Comparison of ENCODE assay signal across 10 cellular contexts in the genomic region with DNA sequence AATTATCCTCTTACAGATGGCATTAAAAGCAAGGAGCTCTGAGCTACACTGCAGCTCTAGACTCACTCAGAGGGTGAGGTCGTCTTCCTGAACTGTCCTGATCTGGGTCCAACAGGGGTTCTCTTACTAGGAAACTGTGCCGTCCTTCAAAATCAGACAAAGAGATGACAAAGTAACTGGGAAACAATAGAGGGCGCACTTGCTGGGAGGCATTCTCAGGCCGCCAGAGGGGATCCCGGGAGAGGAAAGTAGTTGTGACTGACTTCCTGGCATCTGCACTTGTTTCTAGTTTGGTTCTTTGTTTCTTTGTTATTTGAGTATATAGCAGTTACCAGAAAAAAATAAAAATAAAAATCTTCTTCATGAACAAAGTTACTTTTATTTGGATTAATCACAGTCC.
DNase-seq lines count a peak whose midpoint lies in the region; ATAC-seq, FAIRE-seq and TF ChIP-seq lines count a peak whose summit lies in the region.
"Had no signal": no experiment of that assay in that cellular context is flagged by ENCODE, and none has a peak within 500 bp of the region (broad histone marks: within the 10 kb centered on the region; RNA-seq: fewer than 3 reads in every experiment).

No MANE protein-coding gene starts in this region.

- no peak overlapping the region for H2BK15ac ChIP-seq in H1 (ENCODE audit: low read length)

- TF ChIP-seq POLR2A in H1 (IDR thresholded peaks at IDR 0.05; ENCODE audit: control extremely low read depth in 1 of 2, low read depth in 2 of 2, low read length in 2 of 2), result no peak

- no peaks in the 10 kb centered on the region for H3K4me1 ChIP-seq in H1 (replicated peaks in 1 of 4; ENCODE audit: control insufficient read depth in 3 of 4, insufficient read depth in 4 of 4, low read length in 3 of 4)

- H3K23ac ChIP-seq in H1 (ENCODE audit: insufficient read length), result no peak overlapping the region

- ATAC-seq in HG02840 (IDR thresholded peaks at IDR 0.05; ENCODE audit: low FRiP score, unreplicated experiment), result no peak
- ATAC-seq in HG03521 (IDR thresholded peaks at IDR 0.05; ENCODE audit: unreplicated experiment), result no peak

- H3K4me2 ChIP-seq in H1 (ENCODE audit: insufficient read depth in 1 of 2, low read depth in 2 of 2, low read length in 2 of 2), result no peak overlapping the region

- DNase-seq in DMS53 (lab: John Stamatoyannopoulos, UW) (peak; percentile 12), DMS53 treated with DMSO at 0.1 percent for 48 hours (lab: John Stamatoyannopoulos, UW; ENCODE audit: unreplicated experiment) (no peak), NCI-H748 treated with DMSO at 0.1 percent for 48 hours (lab: John Stamatoyannopoulos, UW) (peak; percentile 11), H1 (ENCODE audit: low read depth in 1 of 2, low spot score in 2 of 2) (peak in 1 of 2 experiments; percentile 60), renal cortical epithelial cell (ENCODE audit: low read depth) (peak; percentile 19), COLO668 (lab: John Stamatoyannopoulos, UW; ENCODE audit: unreplicated experiment) (no peak)
- DNase-seq: activated CD8-positive, alpha-beta memory T cell treated with anti-CD3 and anti-CD28 coated beads for 24 hours; MM.1S had no signal

- no peaks in the 10 kb centered on the region for H3K79me2 ChIP-seq in H1 (ENCODE audit: control insufficient read depth in 1 of 2, insufficient read depth in 2 of 2, low read length in 2 of 2)

- no peak overlapping the region for H2BK20ac ChIP-seq in H1 (ENCODE audit: low read length)

- CTCF ChIA-PET in H1 (lab: Charles Lee; ENCODE audit: partially characterized antibody), result interaction anchor here (0.6 to 2.3 kb wide), 29 partner anchors 9 to 1524 kb away, joined by 3 to 16 read pairs (median 4); a partner anchor contains a TSS

- no peak overlapping the region for H4K8ac ChIP-seq in H1 (ENCODE audit: extremely low read depth, insufficient read depth, low read length)

- H4K91ac ChIP-seq in H1 (replicated peaks; ENCODE audit: insufficient read length, low read length), result no peak overlapping the region

- 13% methylated on average over 5 of the region's 5 CpGs; no CpG with 5 or more reads in 1 of the 2 experiments for WGBS in H1 (ENCODE audit: extremely low coverage in 1 of 2, insufficient coverage in 1 of 2, insufficient read length in 1 of 2, insufficient replicate concordance in 2 of 2, low coverage in 1 of 2, low lambda C conversion rate in 2 of 2, missing lambda C conversion rate in 1 of 2), 2 experiments

- no peak overlapping the region for H3K14ac ChIP-seq in H1 (ENCODE audit: insufficient read length)

- H3K79me1 ChIP-seq in H1 (ENCODE audit: low read depth, low read length), result no peaks in the 10 kb centered on the region

- H2BK120ac ChIP-seq in H1 (replicated peaks; ENCODE audit: low read depth, low read length), result no peak overlapping the region

- no peak overlapping the region for H4K5ac ChIP-seq in H1 (ENCODE audit: insufficient read length, low read depth, low read length)

- H3K23me2 ChIP-seq in H1 (ENCODE audit: low read depth, low read length), result no peaks in the 10 kb centered on the region

- H3K27ac ChIP-seq in H1 (ENCODE audit: low read depth, low read length), result no peak overlapping the region

- FAIRE-seq in H1 (lab: Jason Lieb, UNC), result peak; percentile 69

- no peaks in the 10 kb centered on the region for H3K9me3 ChIP-seq in H1 (ENCODE audit: insufficient read depth in 2 of 2, low read depth in 1 of 2, low read length in 1 of 2)

- H3K56ac ChIP-seq in H1 (replicated peaks; ENCODE audit: insufficient read length, low read depth, low read length), result no peak overlapping the region

- no peak overlapping the region for H2AK5ac ChIP-seq in H1 (ENCODE audit: low read depth, low read length)

- no peak overlapping the region for H2BK5ac ChIP-seq in H1 (ENCODE audit: low read depth, low read length)

- no peaks in the 10 kb centered on the region; a peak in 1 of 7 replicates for H3K27me3 ChIP-seq in H1 (replicated peaks in 1 of 4; ENCODE audit: control insufficient read depth in 3 of 4, extremely low read depth in 1 of 4, insufficient read depth in 3 of 4, low read length in 3 of 4)

- no peak for TF ChIP-seq EP300 in H1 (IDR thresholded peaks at IDR 0.05; ENCODE audit: borderline replicate concordance in 1 of 2, low read depth in 2 of 2, low read length in 2 of 2)

- H3K36me3 ChIP-seq in H1 (ENCODE audit: control insufficient read depth in 2 of 4, insufficient read depth in 4 of 4, low read length in 3 of 4), result no peaks in the 10 kb centered on the region

- H4K20me1 ChIP-seq in H1 (replicated peaks in 1 of 2; ENCODE audit: control insufficient read depth in 1 of 2, insufficient read depth in 2 of 2, low read length in 2 of 2), result no peaks in the 10 kb centered on the region

- TF ChIP-seq RAD21 in H1 (IDR thresholded peaks at IDR 0.05 in 1 of 2, conservative IDR thresholded peaks at IDR 0.05 in 1 of 2; ENCODE audit: low read depth in 2 of 2, low read length in 2 of 2), result peak; percentile 68 to 80

- no peak overlapping the region for H2BK12ac ChIP-seq in H1 (ENCODE audit: low read depth, low read length)

- no peak overlapping the region for H3K18ac ChIP-seq in H1 (ENCODE audit: extremely low read depth, low read length)

- H3K4me3 ChIP-seq in H1 (ENCODE audit: extremely low read depth in 1 of 4, insufficient read depth in 2 of 4, low read depth in 3 of 4, low read length in 4 of 4), result no peak overlapping the region

- H3K9ac ChIP-seq in H1 (replicated peaks in 1 of 4; ENCODE audit: extremely low read depth in 1 of 4, low read depth in 3 of 4, low read length in 3 of 4), result no peak overlapping the region; a peak in 1 of 7 replicates

- H2AFZ ChIP-seq in H1 (ENCODE audit: low read length), result no peak overlapping the region

- POLR2A ChIA-PET in H1 (lab: Charles Lee; ENCODE audit: partially characterized antibody), result no interaction called here

- H3K4ac ChIP-seq in H1 (replicated peaks; ENCODE audit: insufficient read length, low read depth, low read length), result no peak overlapping the region

- peak; percentile 61 to 87 (median 77) for TF ChIP-seq CTCF in H1 (IDR thresholded peaks at IDR 0.05; ENCODE audit: control extremely low read depth in 1 of 3, insufficient read depth in 1 of 3, low read depth in 1 of 3, low read length in 3 of 3)

TF ChIP-seq in H1, 55 proteins besides CTCF, POLR2A, EP300 and RAD21:
- TF ChIP-seq CBX5 (IDR thresholded peaks at IDR 0.05; ENCODE audit: low read depth, low read length) (no peak), JUND (IDR thresholded peaks at IDR 0.05; ENCODE audit: low read length) (0 out of 2 replicates have a peak, but pooled peaks have one; percentile 8)

Comparison
In these comparisons a context has a peak if more than half of its experiments do, and no peak if none do; other contexts are left out.
1. DNase-seq: peak in DMS53 (single experiment), NCI-H748 treated with DMSO at 0.1 percent for 48 hours (single experiment) and renal cortical epithelial cell (single experiment); none in DMS53 treated with DMSO at 0.1 percent for 48 hours (single experiment) and COLO668 (single experiment).